In genomic region chr5:87188411-87188810, GRCh38 we compare ENCODE assay signal across 27 cellular contexts.
"Had no signal": no experiment of that assay in that cellular context is flagged by ENCODE, and none has a peak within 500 bp of the region (broad histone marks: within the 10 kb centered on the region; RNA-seq: fewer than 3 reads in every experiment).

No MANE protein-coding gene starts in this region.

- DNase-seq: activated CD4-positive, alpha-beta T cell treated with anti-CD3 and anti-CD28 coated beads for 36 hours; activated CD4-positive, CD25-positive, alpha-beta regulatory T cell; activated CD8-positive, alpha-beta memory T cell treated with anti-CD3 and anti-CD28 coated beads, Interleukin-2, amount 10 ng/mL, durations not matched to agents 7 days and 5 days; activated CD8-positive, alpha-beta T cell treated with anti-CD3 and anti-CD28 coated beads, Interleukin-2, amount 10 ng/mL, durations not matched to agents 7 days and 5 days; activated effector memory CD4-positive, alpha-beta T cell treated with Interleukin-2 at 50 U/mL for 16 hours; activated naive CD4-positive, alpha-beta T cell treated with Interleukin-2 at 50 U/mL for 16 hours; activated T-cell treated with anti-CD3 and anti-CD28 coated beads, Interleukin-2, amount 50 U/mL, for 48 hours; endodermal cell; foreskin fibroblast; left ventricle myocardium inferior; mucosa of descending colon; naive B cell; nephron progenitor cell; ovary; sigmoid colon; stimulated activated CD4-positive, alpha-beta T cell treated with anti-CD3 and anti-CD28 coated beads, Interleukin-1b, Interleukin-23, amount 100 ng/mL, for 48 hours; stimulated activated naive B cell treated with anti-CD40 and anti-IgM and Interleukin-4, amounts not matched to agents 10 μg/mL and 1 μg/mL and 100 μg/mL, for 72 hours; stomach; tibial artery had no signal

- H3K4me1 ChIP-seq: left ventricle myocardium inferior, prostate gland, sigmoid colon, stomach, suprapubic skin, tibial artery had no signal

- H3K4me2 ChIP-seq: smooth muscle cell had no signal

- H3K9me3 ChIP-seq: left ventricle myocardium inferior, mucosa of descending colon, neutrophil, ovary, prostate gland, sigmoid colon, stomach, suprapubic skin, tibial artery had no signal

- FAIRE-seq: bronchial epithelial cell, islet of Langerhans had no signal

- H3K4me3 ChIP-seq: left ventricle myocardium inferior, lung, mucosa of descending colon, ovary, prostate gland, sigmoid colon, smooth muscle cell, stomach, suprapubic skin, tibial artery had no signal

- H3K27ac ChIP-seq: left ventricle myocardium inferior, neutrophil, ovary, prostate gland, sigmoid colon, stomach, suprapubic skin, tibial artery had no signal

- H3K27me3 ChIP-seq: neutrophil, ovary, sigmoid colon, stomach, suprapubic skin, tibial artery had no signal

- ATAC-seq: activated CD4-positive, alpha-beta T cell treated with anti-CD3 and anti-CD28 coated beads for 36 hours; activated CD8-positive, alpha-beta memory T cell treated with anti-CD3 and anti-CD28 coated beads, Interleukin-2, amount 10 ng/mL, durations not matched to agents 7 days and 5 days; activated CD8-positive, alpha-beta T cell treated with anti-CD3 and anti-CD28 coated beads, Interleukin-2, amount 10 ng/mL, durations not matched to agents 7 days and 5 days; esophagus mucosa; mucosa of descending colon; stimulated activated naive B cell treated with anti-CD40 and anti-IgM and Interleukin-4, amounts not matched to agents 10 μg/mL and 1 μg/mL and 100 μg/mL, for 72 hours had no signal

- H3K36me3 ChIP-seq: left ventricle myocardium inferior, neutrophil, ovary, prostate gland, sigmoid colon, stomach, suprapubic skin, tibial artery had no signal
